ENCODE assay signal across 12 cellular contexts in the genomic region with DNA sequence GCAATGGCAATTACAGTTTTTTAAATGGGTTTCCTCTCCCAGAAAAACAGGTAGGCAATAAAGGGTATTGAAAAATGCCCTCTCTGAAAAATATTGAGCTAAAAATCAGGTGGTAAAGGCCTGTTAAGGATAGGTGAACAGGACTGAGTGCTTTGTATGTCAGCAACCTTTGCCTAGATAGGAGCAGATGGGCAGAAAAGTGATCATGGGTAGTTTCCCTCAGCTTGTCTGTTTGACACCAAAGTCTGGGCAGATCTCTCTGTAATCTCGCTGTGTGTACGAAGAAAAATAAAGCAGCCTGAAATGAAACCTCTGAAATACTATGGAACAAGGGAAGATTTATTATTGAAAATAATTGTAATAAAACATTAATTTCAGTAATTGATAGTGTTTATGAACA. TPM values are rescaled to one million over a fixed set of nuclear protein-coding genes. Genes with fewer than 3 reads are reported as not detected.
"Had no signal": no experiment of that assay in that cellular context is flagged by ENCODE, and none has a peak within 500 bp of the region (broad histone marks: within the 10 kb centered on the region; RNA-seq: fewer than 3 reads in every experiment).

No MANE protein-coding gene starts in this region.

- H3K27me3 ChIP-seq: esophagus squamous epithelium, ovary, spleen had no signal

- DNase-seq: activated CD4-positive, alpha-beta T cell treated with anti-CD3 and anti-CD28 coated beads, Interleukin-2, amount 10 ng/mL, durations not matched to agents 7 days and 5 days; activated CD8-positive, alpha-beta memory T cell treated with anti-CD3 and anti-CD28 coated beads, Interleukin-2, amount 50 U/mL, for 48 hours; activated effector memory CD4-positive, alpha-beta T cell treated with Interleukin-2 at 50 U/mL for 16 hours; activated T-cell treated with anti-CD3 and anti-CD28 coated beads, Interleukin-2, amount 50 U/mL, for 48 hours; effector CD8-positive, alpha-beta T cell; esophagus squamous epithelium; foreskin fibroblast; naive thymus-derived CD8-positive, alpha-beta T cell; ovary; spleen; stimulated activated naive B cell treated with anti-CD40 and anti-IgM and Interleukin-4, amounts not matched to agents 10 μg/mL and 1 μg/mL and 100 μg/mL, for 72 hours had no signal

- H3K36me3 ChIP-seq: esophagus squamous epithelium, ovary, spleen had no signal

- H3K4me3 ChIP-seq: ovary had no signal

- H3K27ac ChIP-seq: ovary had no signal

- ATAC-seq: naive thymus-derived CD8-positive, alpha-beta T cell; stimulated activated naive B cell treated with anti-CD40 and anti-IgM and Interleukin-4, amounts not matched to agents 10 μg/mL and 1 μg/mL and 100 μg/mL, for 72 hours had no signal

- H3K9me3 ChIP-seq: esophagus squamous epithelium, ovary, spleen had no signal

RNA-seq across cellular contexts. Expression of a gene that starts 15.8 kb away (rescaled TPM):
- total RNA-seq: activated CD4-positive, alpha-beta T cell treated with anti-CD3 and anti-CD28 coated beads, Interleukin-2, amount 10 ng/mL, durations not matched to agents 7 days and 5 days; naive thymus-derived CD8-positive, alpha-beta T cell; T-helper 1 cell treated with Interleukin-12 subunit alpha and Interleukin-12 subunit beta and Interleukin-4 antibody, amounts not matched to agents 30 ng/mL and 1 ng/mL, for 36 hours had no signal
- polyA plus RNA-seq: naive thymus-derived CD8-positive, alpha-beta T cell had no signal
